Comparison of ENCODE assay signal across 29 cellular contexts in the genomic region with DNA sequence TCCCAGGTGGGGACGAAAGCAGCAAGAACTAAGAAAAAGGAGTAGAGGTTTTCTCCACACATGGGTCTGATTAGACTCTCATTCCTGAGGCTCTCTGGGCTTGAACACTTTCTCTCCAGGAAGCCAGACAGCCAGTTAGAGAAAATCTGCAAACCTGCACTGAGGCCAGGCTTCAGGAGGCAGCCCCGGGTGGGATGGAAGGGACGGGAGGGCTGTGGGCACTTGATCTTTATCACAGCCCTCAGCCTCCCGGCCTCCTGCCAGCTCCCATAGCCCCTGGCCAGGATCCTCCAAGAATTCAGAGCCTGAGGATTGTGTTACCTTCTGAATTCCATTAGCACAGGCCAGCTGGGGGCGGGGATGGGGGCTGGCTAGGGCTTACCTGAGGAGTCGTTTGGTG. TPM values are rescaled to one million over a fixed set of nuclear protein-coding genes. Genes with fewer than 3 reads are reported as not detected.
A peak's percentile ranks its signal among the peaks of the same experiment; 100 is the strongest.
DNase-seq lines count a peak whose midpoint lies in the region; ATAC-seq, FAIRE-seq and TF ChIP-seq lines count a peak whose summit lies in the region.
"Had no signal": no experiment of that assay in that cellular context is flagged by ENCODE, and none has a peak within 500 bp of the region (broad histone marks: within the 10 kb centered on the region; RNA-seq: fewer than 3 reads in every experiment).

No MANE protein-coding gene starts in this region.

- H3K27me3 ChIP-seq in H1 (replicated peaks in 1 of 4; ENCODE audit: control insufficient read depth in 3 of 4, extremely low read depth in 1 of 4, insufficient read depth in 3 of 4, low read length in 3 of 4) = no peaks in the 10 kb centered on the region
- H3K27me3 ChIP-seq: body of pancreas had no signal

- H3K79me2 ChIP-seq in H1 (ENCODE audit: control insufficient read depth in 1 of 2, insufficient read depth in 2 of 2, low read length in 2 of 2) = no peaks in the 10 kb centered on the region

- H3K27me3 Mint-ChIP-seq in nephron (ENCODE audit: low read depth) = peaks cover 14% of the 10 kb centered on the region

- CTCF ChIA-PET in HEK293 (lab: Yijun Ruan, JAX) = interaction anchor here (0.5 to 4.0 kb wide), 6 partner anchors 9 to 448 kb away, joined by 3 to 24 read pairs (median 4); no protein-coding TSS in a partner anchor
- CTCF ChIA-PET in H1 (lab: Charles Lee; ENCODE audit: partially characterized antibody) = interaction anchor here (0.7 to 2.6 kb wide), 9 partner anchors 8 to 56 kb away, joined by 3 to 12 read pairs (median 6); no protein-coding TSS in a partner anchor

- H4K8ac ChIP-seq in H1 (ENCODE audit: extremely low read depth, insufficient read depth, low read length) = no peak overlapping the region

- peak overlapping the region in 1 of 2 experiments; percentile 22; a peak in 1 of 4 replicates for H3K4me2 ChIP-seq in H1 (ENCODE audit: insufficient read depth in 1 of 2, low read depth in 2 of 2, low read length in 2 of 2)

- 0 out of 4 replicates have a peak, but pooled peaks of 1 of the 2 experiments have one; percentile 6 for TF ChIP-seq RAD21 in H1 (IDR thresholded peaks at IDR 0.05 in 1 of 2, conservative IDR thresholded peaks at IDR 0.05 in 1 of 2; ENCODE audit: low read depth in 2 of 2, low read length in 2 of 2)

- H3K9ac ChIP-seq in H1 (replicated peaks in 1 of 4; ENCODE audit: extremely low read depth in 1 of 4, low read depth in 3 of 4, low read length in 3 of 4) (no peak overlapping the region), kidney (ENCODE audit: low read length in 2 of 2) (no peak overlapping the region)

- peaks cover 10% of the 10 kb centered on the region for H3K4me1 Mint-ChIP-seq in nephron
- H3K4me1 Mint-ChIP-seq: activated B cell treated with CpG ODN at 0.5 μM for 24 hours; activated naive CD8-positive, alpha-beta T cell treated with anti-CD3 and anti-CD28 coated beads for 36 hours had no signal

- peak overlapping the region in 2 of 3 experiments; percentile 45 to 65 for H3K27ac Mint-ChIP-seq in nephron
- H3K27ac Mint-ChIP-seq: activated B cell treated with CpG ODN at 0.5 μM for 24 hours; activated naive CD8-positive, alpha-beta T cell treated with anti-CD3 and anti-CD28 coated beads for 36 hours; activated T-helper 2 cell treated with anti-CD3 and anti-CD28 coated beads, Interferon-gamma antibody, Interleukin-2, Interleukin-4, amounts not matched to agents 10 μg/mL and 5 μg/mL and 100 μg/mL, durations not matched to agents 14 hours and 24 hours and 36 hours; CD4-positive, alpha-beta T cell; natural killer cell treated with Interleukin-12 subunit alpha and Interleukin-12 subunit beta and Interleukin-15 and Interleukin-18, amount 100 ng/mL, for 72 hours; progenitor cell of endocrine pancreas; T-helper 2 cell treated with Interferon-gamma antibody and Interleukin-4, amounts not matched to agents 5 μg/mL and 100 μg/mL, for 36 hours had no signal

- H4K20me1 ChIP-seq in H1 (replicated peaks in 1 of 2; ENCODE audit: control insufficient read depth in 1 of 2, insufficient read depth in 2 of 2, low read length in 2 of 2) = no peaks in the 10 kb centered on the region

- no peaks in the 10 kb centered on the region for H3K79me1 ChIP-seq in H1 (ENCODE audit: low read depth, low read length)

- no peak overlapping the region for H3K14ac ChIP-seq in H1 (ENCODE audit: insufficient read length)

- H3K27ac ChIP-seq in HEK293 (ENCODE audit: extremely low read depth, low read depth, low read length) (no peak overlapping the region), H1 (ENCODE audit: low read depth, low read length) (no peak overlapping the region), kidney (ENCODE audit: low read depth in 2 of 2, low read length in 2 of 2) (no peak overlapping the region)
- H3K27ac ChIP-seq: body of pancreas, gastrocnemius medialis, SK-N-MC had no signal

- FAIRE-seq in H1 (lab: Jason Lieb, UNC) = peak; percentile 60
- no peak for FAIRE-seq in kidney (lab: Jason Lieb, UNC)
- FAIRE-seq: GM12891, GM19239 had no signal

- no peak overlapping the region; the same call in 1 of the 2 replicates for H2BK5ac ChIP-seq in H1 (ENCODE audit: low read depth, low read length)

- TF ChIP-seq POLR2A in H1 (IDR thresholded peaks at IDR 0.05; ENCODE audit: control extremely low read depth in 1 of 2, low read depth in 2 of 2, low read length in 2 of 2) = no peak

- H4K5ac ChIP-seq in H1 (ENCODE audit: insufficient read length, low read depth, low read length) = no peak overlapping the region

- no peak overlapping the region for H2AK5ac ChIP-seq in H1 (ENCODE audit: low read depth, low read length)

- no peak overlapping the region for H2BK12ac ChIP-seq in H1 (ENCODE audit: low read depth, low read length)

- TF ChIP-seq CTCF in HEK293 (tag by site-specific recombination; IDR thresholded peaks at IDR 0.05) = no peak
- TF ChIP-seq CTCF in H1 (IDR thresholded peaks at IDR 0.05; ENCODE audit: control extremely low read depth in 1 of 3, insufficient read depth in 1 of 3, low read depth in 1 of 3, low read length in 3 of 3) = no peak
- TF ChIP-seq CTCF in nephron (IDR thresholded peaks at IDR 0.05; ENCODE audit: unreplicated experiment in 3 of 3) = no peak
- TF ChIP-seq CTCF in kidney (IDR thresholded peaks at IDR 0.05; ENCODE audit: borderline replicate concordance, extremely low read depth, insufficient read depth) = no peak
- no peak for TF ChIP-seq CTCF in GM20000 (IDR thresholded peaks at IDR 0.05; ENCODE audit: extremely low read depth, missing control alignments)

- ATAC-seq in HG02938 (IDR thresholded peaks at IDR 0.05; ENCODE audit: unreplicated experiment) = no peak
- ATAC-seq: body of pancreas, gastrocnemius medialis had no signal

- no peak overlapping the region for H2BK120ac ChIP-seq in H1 (replicated peaks; ENCODE audit: low read depth, low read length)

- no peaks in the 10 kb centered on the region for H3K36me3 Mint-ChIP-seq in nephron (ENCODE audit: low read depth)
- H3K36me3 Mint-ChIP-seq: activated naive CD8-positive, alpha-beta T cell treated with anti-CD3 and anti-CD28 coated beads for 36 hours; natural killer cell treated with Interleukin-12 subunit alpha and Interleukin-12 subunit beta and Interleukin-15 and Interleukin-18, amount 100 ng/mL, for 72 hours had no signal

- no peak overlapping the region for H3K4me3 ChIP-seq in HEK293 (ENCODE audit: low read depth, low read length)
- H3K4me3 ChIP-seq in H1 (ENCODE audit: extremely low read depth in 1 of 4, insufficient read depth in 2 of 4, low read depth in 3 of 4, low read length in 4 of 4) = no peak overlapping the region
- H3K4me3 ChIP-seq in kidney (ENCODE audit: low read length in 2 of 2) = no peak overlapping the region
- H3K4me3 ChIP-seq: body of pancreas, gastrocnemius medialis, SK-N-MC had no signal

- H4K91ac ChIP-seq in H1 (replicated peaks; ENCODE audit: insufficient read length, low read length) = no peak overlapping the region

- no peak overlapping the region for H3K4me3 Mint-ChIP-seq in nephron
- H3K4me3 Mint-ChIP-seq: activated B cell treated with CpG ODN at 0.5 μM for 24 hours; activated naive CD8-positive, alpha-beta T cell treated with anti-CD3 and anti-CD28 coated beads for 36 hours; CD4-positive, alpha-beta T cell; natural killer cell treated with Interleukin-12 subunit alpha and Interleukin-12 subunit beta and Interleukin-15 and Interleukin-18, amount 100 ng/mL, for 72 hours; T-helper 2 cell treated with Interferon-gamma antibody and Interleukin-4, amounts not matched to agents 5 μg/mL and 100 μg/mL, for 36 hours had no signal

- TF ChIP-seq EP300 in H1 (IDR thresholded peaks at IDR 0.05; ENCODE audit: borderline replicate concordance in 1 of 2, low read depth in 2 of 2, low read length in 2 of 2) = no peak

- POLR2A ChIA-PET in HEK293 (lab: Yijun Ruan, JAX) (interaction anchor here (0.6 to 1.6 kb wide), 4 partner anchors 15 to 40 kb away, joined by 3 to 6 read pairs (median 3); no protein-coding TSS in a partner anchor), H1 (lab: Charles Lee; ENCODE audit: partially characterized antibody) (interaction anchor here (1.2 to 3.4 kb wide), 4 partner anchors 12 to 101 kb away, joined by 5 to 17 read pairs (median 9); no protein-coding TSS in a partner anchor)

- no peaks in the 10 kb centered on the region for H3K36me3 ChIP-seq in HEK293 (ENCODE audit: control insufficient read depth in 2 of 2, insufficient read depth in 1 of 2, low read length in 2 of 2)
- H3K36me3 ChIP-seq in H1 (ENCODE audit: control insufficient read depth in 2 of 4, insufficient read depth in 4 of 4, low read length in 3 of 4) = no peaks in the 10 kb centered on the region
- H3K36me3 ChIP-seq in kidney (ENCODE audit: control insufficient read depth in 1 of 2, insufficient read depth in 2 of 2, low read length in 2 of 2) = no peaks in the 10 kb centered on the region
- H3K36me3 ChIP-seq: gastrocnemius medialis had no signal

- H3K9me3 ChIP-seq in HEK293 (ENCODE audit: control insufficient read depth, insufficient read depth, low read depth, low read length) (no peaks in the 10 kb centered on the region), H1 (ENCODE audit: insufficient read depth in 2 of 2, low read depth in 1 of 2, low read length in 1 of 2) (no peaks in the 10 kb centered on the region), kidney (ENCODE audit: control insufficient read depth in 1 of 2, low read length in 2 of 2) (no peaks in the 10 kb centered on the region)
- H3K9me3 ChIP-seq: body of pancreas, gastrocnemius medialis had no signal

- H3K4ac ChIP-seq in H1 (replicated peaks; ENCODE audit: insufficient read length, low read depth, low read length) = no peak overlapping the region

- WGBS in H1 (ENCODE audit: extremely low coverage in 1 of 2, insufficient coverage in 1 of 2, insufficient read length in 1 of 2, insufficient replicate concordance in 2 of 2, low coverage in 1 of 2, low lambda C conversion rate in 2 of 2, missing lambda C conversion rate in 1 of 2), 2 experiments = 54% methylated on average over 6 of the region's 6 CpGs; no CpG with 5 or more reads in 1 of the 2 experiments

- no peak overlapping the region for H3K23ac ChIP-seq in H1 (ENCODE audit: insufficient read length)

- 0 out of 2 replicates have a peak overlapping the region, but pooled peaks have one; percentile 70 for H2AFZ ChIP-seq in H1 (ENCODE audit: low read length)

- H2BK15ac ChIP-seq in H1 (ENCODE audit: low read length) = no peak overlapping the region

- peak; percentile 32 for DNase-seq in COLO668 (lab: John Stamatoyannopoulos, UW; ENCODE audit: unreplicated experiment)
- peak in 1 of 2 experiments; percentile 61 for DNase-seq in H1 (ENCODE audit: low read depth in 1 of 2, low spot score in 2 of 2)
- no peak for DNase-seq in kidney
- DNase-seq in GM20000 (ENCODE audit: low spot score) = no peak
- DNase-seq: activated B cell treated with CpG ODN at 0.5 μM for 24 hours; activated CD4-positive, alpha-beta T cell treated with anti-CD3 and anti-CD28 coated beads, Interleukin-2, amount 50 U/mL, for 4 hours; activated CD8-positive, alpha-beta memory T cell treated with anti-CD3 and anti-CD28 coated beads, Interleukin-2, amount 50 U/mL, for 4 hours; activated naive CD8-positive, alpha-beta T cell treated with anti-CD3 and anti-CD28 coated beads for 36 hours; body of pancreas; CD4-positive, alpha-beta T cell; DMS79; effector CD4-positive, alpha-beta T cell; erythroblast; gastrocnemius medialis; hypothalamus; kidney glomerular epithelial cell; NCI-H1048; NCI-H2029 treated with DMSO at 0.1 percent for 48 hours; RPMI8226 had no signal

- H3K23me2 ChIP-seq in H1 (ENCODE audit: low read depth, low read length) = no peaks in the 10 kb centered on the region

- peak overlapping the region; percentile 87; the same call in 1 of the 2 replicates for H3K18ac ChIP-seq in H1 (ENCODE audit: extremely low read depth, low read length)

- intact Hi-C loops in kidney (cut with DNase I) = no loop called here

- H3K9me3 Mint-ChIP-seq in nephron = no peaks in the 10 kb centered on the region
- H3K9me3 Mint-ChIP-seq: activated B cell treated with CpG ODN at 0.5 μM for 24 hours; activated naive CD8-positive, alpha-beta T cell treated with anti-CD3 and anti-CD28 coated beads for 36 hours; activated T-helper 2 cell treated with anti-CD3 and anti-CD28 coated beads, Interferon-gamma antibody, Interleukin-2, Interleukin-4, amounts not matched to agents 10 μg/mL and 5 μg/mL and 100 μg/mL, durations not matched to agents 14 hours and 24 hours and 36 hours; CD4-positive, alpha-beta T cell; natural killer cell treated with Interleukin-12 subunit alpha and Interleukin-12 subunit beta and Interleukin-15 and Interleukin-18, amount 100 ng/mL, for 72 hours; T-helper 2 cell treated with Interferon-gamma antibody and Interleukin-4, amounts not matched to agents 5 μg/mL and 100 μg/mL, for 36 hours had no signal

- H3K4me1 ChIP-seq in HEK293 (ENCODE audit: control insufficient read depth, insufficient read depth, low read length) (peaks cover 11% of the 10 kb centered on the region; the same call in 1 of the 2 replicates), H1 (replicated peaks in 1 of 4; ENCODE audit: control insufficient read depth in 3 of 4, insufficient read depth in 4 of 4, low read length in 3 of 4) (peaks cover 3 to 15% (median 10%) of the 10 kb centered on the region in 4 experiments; a peak in 6 of 7 replicates), kidney (ENCODE audit: control insufficient read depth in 1 of 2, insufficient read depth in 1 of 2, low read depth in 1 of 2, low read length in 2 of 2) (no peaks in the 10 kb centered on the region)
- H3K4me1 ChIP-seq: body of pancreas, gastrocnemius medialis had no signal

- H2BK20ac ChIP-seq in H1 (ENCODE audit: low read length) = no peak overlapping the region

- H3K56ac ChIP-seq in H1 (replicated peaks; ENCODE audit: insufficient read length, low read depth, low read length) = no peak overlapping the region

RNA-seq across cellular contexts. Expression of gene SERTAD4, which starts 40.1 kb away (rescaled TPM):
- total RNA-seq in H1 (2021; fragmentation: NEBNext Ultra II Directional; extraction: Animal tissue kit (Norgen Biotek cat#: 25700)) = 3.2 and 3.3 TPM in 2 replicates
- polyA plus RNA-seq in H1 (2011; rRNA removed) (0.54 and 0.80 TPM in 2 replicates), kidney (ENCODE audit: insufficient read depth, low read depth, low replicate concordance) (0.92 TPM)
- polyA plus RNA-seq in H1 (2011; cell fraction: cytosol; rRNA removed) = 0.63 TPM
- polyA plus RNA-seq in H1 (2011; cell fraction: nucleus; rRNA removed) = 1.2 TPM
- 0.92 to 1.7 TPM (median 1.5 TPM) in 4 replicates for polyA plus RNA-seq in H1 (2012, experiment 1 of 2)
- 0.21 TPM for polyA plus RNA-seq in H1 (2012, experiment 2 of 2)
- 3.9 TPM for polyA plus RNA-seq in H1 (2013, experiment 1 of 2)
- polyA plus RNA-seq in H1 (2013, experiment 2 of 2) = 4.0 TPM
- 0.85 and 1.2 TPM in 2 replicates for polyA minus RNA-seq in H1 (2011; rRNA and poly(A)+ RNA removed)
- 0.51 TPM for polyA minus RNA-seq in H1 (2011; cell fraction: cytosol; rRNA and poly(A)+ RNA removed)
- polyA minus RNA-seq in H1 (2011; cell fraction: nucleus; rRNA and poly(A)+ RNA removed) = 2.9 TPM
- total RNA-seq in kidney = 9.2 TPM
- total RNA-seq: activated B cell treated with CpG ODN at 0.5 μM for 24 hours; activated naive CD8-positive, alpha-beta T cell treated with anti-CD3 and anti-CD28 coated beads for 36 hours; activated T-helper 2 cell treated with anti-CD3 and anti-CD28 coated beads, Interferon-gamma antibody, Interleukin-2, Interleukin-4, amounts not matched to agents 10 μg/mL and 5 μg/mL and 100 μg/mL, durations not matched to agents 14 hours and 24 hours and 36 hours; CD4-positive, alpha-beta T cell; natural killer cell treated with Interleukin-12 subunit alpha and Interleukin-12 subunit beta and Interleukin-15 and Interleukin-18, amount 100 ng/mL, for 72 hours had no signal

RNA-seq across cellular contexts. Expression of gene HHAT, which starts 56.0 kb away (rescaled TPM):
- 0.15 and 0.27 TPM in 2 replicates for total RNA-seq in H1 (2021; fragmentation: NEBNext Ultra II Directional; extraction: Animal tissue kit (Norgen Biotek cat#: 25700))
- polyA plus RNA-seq in H1 (2011; rRNA removed) (0.51 and 0.74 TPM in 2 replicates), kidney (ENCODE audit: insufficient read depth, low read depth, low replicate concordance) (5.5 TPM)
- polyA plus RNA-seq in H1 (2011; cell fraction: cytosol; rRNA removed) = 0.28 TPM
- polyA plus RNA-seq in H1 (2011; cell fraction: nucleus; rRNA removed) = 0.43 TPM
- 0.16 to 0.32 TPM (median 0.17 TPM) in 4 replicates for polyA plus RNA-seq in H1 (2012, experiment 1 of 2)
- 0.17 TPM for polyA plus RNA-seq in H1 (2012, experiment 2 of 2)
- 0.18 TPM for polyA plus RNA-seq in H1 (2013, experiment 1 of 2)
- 0.18 TPM for polyA plus RNA-seq in H1 (2013, experiment 2 of 2)
- polyA minus RNA-seq in H1 (2011; rRNA and poly(A)+ RNA removed) = 0.50 and 1.2 TPM in 2 replicates
- polyA minus RNA-seq in H1 (2011; cell fraction: cytosol; rRNA and poly(A)+ RNA removed) = not detected
- 2.4 TPM for polyA minus RNA-seq in H1 (2011; cell fraction: nucleus; rRNA and poly(A)+ RNA removed)
- total RNA-seq in kidney = 9.7 TPM
